ENCODE assay signal across 15 cellular contexts in the genomic region with DNA sequence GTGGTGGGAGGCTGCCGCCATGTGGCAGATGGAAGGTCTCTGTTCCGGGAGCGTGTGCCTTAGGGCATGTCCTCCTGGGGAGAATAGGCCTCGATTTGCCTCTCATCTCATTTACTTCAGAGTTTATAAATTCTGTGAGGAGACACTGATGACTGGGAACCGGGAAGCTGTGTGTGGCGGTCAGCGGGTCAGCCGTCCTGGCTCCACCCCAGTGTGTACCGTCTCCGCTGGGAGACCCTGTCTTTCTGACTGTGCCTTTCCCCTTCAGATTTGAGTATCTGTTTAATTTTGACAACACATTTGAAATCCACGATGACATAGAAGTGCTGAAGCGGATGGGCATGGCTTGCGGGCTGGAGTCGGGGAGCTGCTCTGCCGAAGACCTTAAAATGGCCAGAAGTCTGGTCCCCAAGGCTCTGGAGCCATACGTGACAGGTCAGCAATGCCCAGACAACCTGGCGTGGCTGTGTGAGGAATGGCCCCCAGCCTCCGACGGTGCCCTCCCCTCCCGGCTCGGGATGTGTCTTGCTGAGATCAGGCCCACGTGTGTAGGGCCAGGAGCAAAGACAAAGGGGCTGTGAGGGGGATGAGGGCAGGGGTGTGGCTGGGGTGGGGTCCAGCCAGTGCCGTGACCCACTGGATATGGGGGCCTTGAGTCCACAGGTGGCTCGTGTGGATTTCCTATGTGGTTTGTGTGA. TPM values are rescaled to one million over a fixed set of nuclear protein-coding genes. Genes with fewer than 3 reads are reported as not detected.
"Had no signal": no experiment of that assay in that cellular context is flagged by ENCODE, and none has a peak within 500 bp of the region (broad histone marks: within the 10 kb centered on the region; RNA-seq: fewer than 3 reads in every experiment).

No MANE protein-coding gene starts in this region.

- DNase-seq: activated CD4-positive, alpha-beta T cell treated with anti-CD3 and anti-CD28 coated beads, Interleukin-2, amount 50 U/mL, for 4 hours; activated CD4-positive, CD25-positive, alpha-beta regulatory T cell treated with anti-CD3 and anti-CD28 coated beads, Interleukin-2, amount 50 U/mL, for 72 hours; activated CD8-positive, alpha-beta memory T cell treated with anti-CD3 and anti-CD28 coated beads, Interleukin-2, amount 10 ng/mL, durations not matched to agents 7 days and 5 days; activated naive CD4-positive, alpha-beta T cell treated with Interleukin-2 at 50 U/mL for 16 hours; erythroblast; hippocampal formation had no signal

- H3K4me3 ChIP-seq: body of pancreas, neural progenitor cell, smooth muscle cell, tibial nerve had no signal

- H3K4me1 ChIP-seq: body of pancreas, neural progenitor cell, parathyroid adenoma, tibial nerve had no signal

- ATAC-seq: activated CD8-positive, alpha-beta memory T cell treated with anti-CD3 and anti-CD28 coated beads, Interleukin-2, amount 10 ng/mL, durations not matched to agents 7 days and 5 days; body of pancreas; stimulated activated memory B cell treated with anti-CD40 and anti-IgM and Interleukin-4, amounts not matched to agents 10 μg/mL and 1 μg/mL and 100 μg/mL, for 72 hours had no signal

- H3K27me3 ChIP-seq: body of pancreas, neural progenitor cell, tibial nerve had no signal

- H3K9me3 Mint-ChIP-seq: central memory CD8-positive, alpha-beta T cell; stimulated activated memory B cell treated with anti-CD40 and anti-IgM and Interleukin-4, amounts not matched to agents 10 μg/mL and 1 μg/mL and 100 μg/mL, for 72 hours had no signal

- H3K9me3 ChIP-seq: body of pancreas, tibial nerve had no signal

- H3K27ac Mint-ChIP-seq: activated CD8-positive, alpha-beta memory T cell treated with anti-CD3 and anti-CD28 coated beads, Interleukin-2, amount 10 ng/mL, durations not matched to agents 7 days and 5 days; dendritic cell treated with granulocyte-macrophage colony-stimulating factor and Interleukin-4, amounts not matched to agents 40 ng/mL and 50 ng/mL, for 4 days; endodermal cell; neural progenitor cell; stimulated activated memory B cell treated with anti-CD40 and anti-IgM and Interleukin-4, amounts not matched to agents 10 μg/mL and 1 μg/mL and 100 μg/mL, for 72 hours had no signal

- H3K27me3 Mint-ChIP-seq: activated CD8-positive, alpha-beta memory T cell treated with anti-CD3 and anti-CD28 coated beads, Interleukin-2, amount 10 ng/mL, durations not matched to agents 7 days and 5 days; central memory CD8-positive, alpha-beta T cell; dendritic cell treated with granulocyte-macrophage colony-stimulating factor and Interleukin-4, amounts not matched to agents 40 ng/mL and 50 ng/mL, for 4 days; stimulated activated memory B cell treated with anti-CD40 and anti-IgM and Interleukin-4, amounts not matched to agents 10 μg/mL and 1 μg/mL and 100 μg/mL, for 72 hours had no signal

- H3K4me1 Mint-ChIP-seq: activated CD8-positive, alpha-beta memory T cell treated with anti-CD3 and anti-CD28 coated beads, Interleukin-2, amount 10 ng/mL, durations not matched to agents 7 days and 5 days; endodermal cell; neural progenitor cell; stimulated activated memory B cell treated with anti-CD40 and anti-IgM and Interleukin-4, amounts not matched to agents 10 μg/mL and 1 μg/mL and 100 μg/mL, for 72 hours had no signal

- H3K4me3 Mint-ChIP-seq: activated CD8-positive, alpha-beta memory T cell treated with anti-CD3 and anti-CD28 coated beads, Interleukin-2, amount 10 ng/mL, durations not matched to agents 7 days and 5 days; central memory CD8-positive, alpha-beta T cell; dendritic cell treated with granulocyte-macrophage colony-stimulating factor and Interleukin-4, amounts not matched to agents 40 ng/mL and 50 ng/mL, for 4 days; endodermal cell; neural progenitor cell; stimulated activated memory B cell treated with anti-CD40 and anti-IgM and Interleukin-4, amounts not matched to agents 10 μg/mL and 1 μg/mL and 100 μg/mL, for 72 hours had no signal

- H3K27ac ChIP-seq: body of pancreas, neural progenitor cell, parathyroid adenoma, tibial nerve had no signal

RNA-seq across cellular contexts. Expression of gene ATP4B, which starts 21.6 kb away (rescaled TPM):
- total RNA-seq: activated CD8-positive, alpha-beta memory T cell treated with anti-CD3 and anti-CD28 coated beads, Interleukin-2, amount 10 ng/mL, durations not matched to agents 7 days and 5 days; body of pancreas; endodermal cell; smooth muscle cell; tibial nerve had no signal
- polyA plus RNA-seq: smooth muscle cell had no signal

RNA-seq across cellular contexts. Expression of gene GRK1, which starts 30.6 kb away (rescaled TPM):
- total RNA-seq: activated CD8-positive, alpha-beta memory T cell treated with anti-CD3 and anti-CD28 coated beads, Interleukin-2, amount 10 ng/mL, durations not matched to agents 7 days and 5 days; body of pancreas; smooth muscle cell; tibial nerve had no signal
- polyA plus RNA-seq: smooth muscle cell had no signal
